In genomic region chr13:63025741-63026140, GRCh38 we compare ENCODE assay signal across 35 cellular contexts.
"Had no signal": no experiment of that assay in that cellular context is flagged by ENCODE, and none has a peak within 500 bp of the region (broad histone marks: within the 10 kb centered on the region; RNA-seq: fewer than 3 reads in every experiment).

No MANE protein-coding gene starts in this region.

- H3K27me3 Mint-ChIP-seq: activated CD4-positive, alpha-beta memory T cell treated with anti-CD3 and anti-CD28 coated beads for 36 hours; activated CD4-positive, alpha-beta T cell treated with anti-CD3 and anti-CD28 coated beads for 36 hours; activated CD4-positive, alpha-beta T cell treated with anti-CD3 and anti-CD28 coated beads, Interleukin-2, amount 10 ng/mL, durations not matched to agents 7 days and 5 days; activated naive CD4-positive, alpha-beta T cell treated with anti-CD3 and anti-CD28 coated beads, Interleukin-2, amount 10 ng/mL, durations not matched to agents 7 days and 5 days; activated naive CD8-positive, alpha-beta T cell; activated naive CD8-positive, alpha-beta T cell treated with anti-CD3 and anti-CD28 coated beads, Interleukin-2, amount 50 U/mL, for 24 hours; brain had no signal

- H3K9me3 ChIP-seq: Peyer's patch, SJSA1 had no signal

- DNase-seq: activated CD4-positive, alpha-beta memory T cell treated with anti-CD3 and anti-CD28 coated beads for 36 hours; activated CD4-positive, alpha-beta T cell treated with anti-CD3 and anti-CD28 coated beads for 36 hours; activated CD4-positive, alpha-beta T cell treated with anti-CD3 and anti-CD28 coated beads, Interleukin-2, amount 10 ng/mL, durations not matched to agents 7 days and 5 days; activated CD8-positive, alpha-beta memory T cell treated with anti-CD3 and anti-CD28 coated beads, Interleukin-2, amount 50 U/mL, for 4 hours; activated effector memory CD4-positive, alpha-beta T cell treated with Interleukin-2 at 50 U/mL for 16 hours; activated naive CD4-positive, alpha-beta T cell treated with anti-CD3 and anti-CD28 coated beads, Interleukin-2, amount 10 ng/mL, durations not matched to agents 7 days and 5 days; activated naive CD8-positive, alpha-beta T cell treated with anti-CD3 and anti-CD28 coated beads, Interleukin-2, amount 50 U/mL, for 24 hours; activated T-cell treated with anti-CD3 and anti-CD28 coated beads for 4 hours; activated T-cell treated with anti-CD3 and anti-CD28 coated beads, Interleukin-2, amount 50 U/mL, for 4 hours; anterior cingulate cortex; central memory CD4-positive, alpha-beta T cell; MM.1S; MV-4-11; NCI-H1092; NCI-H1436 treated with DMSO at 0.1 percent for 48 hours; NCI-H1694 treated with DMSO at 0.1 percent for 48 hours; NCI-H2029; NCI-H2107; NCI-H2171; NCI-H510A; NCI-H526; NCI-H748 treated with DMSO at 0.1 percent for 48 hours; NK-92 treated with Interleukin-12 subunit alpha and Interleukin-12 subunit beta, amount 100 ng/mL, for 24 hours; PC-3; Peyer's patch; RPMI8226; SHP77 treated with DMSO at 0.1 percent for 48 hours had no signal

- H3K36me3 Mint-ChIP-seq: activated CD4-positive, alpha-beta memory T cell treated with anti-CD3 and anti-CD28 coated beads for 36 hours; activated naive CD4-positive, alpha-beta T cell treated with anti-CD3 and anti-CD28 coated beads, Interleukin-2, amount 10 ng/mL, durations not matched to agents 7 days and 5 days; activated naive CD8-positive, alpha-beta T cell; brain; WTC11 had no signal

- H3K27me3 ChIP-seq: Peyer's patch, SJSA1 had no signal

- H3K4me3 Mint-ChIP-seq: activated CD4-positive, alpha-beta memory T cell treated with anti-CD3 and anti-CD28 coated beads for 36 hours; activated CD4-positive, alpha-beta T cell treated with anti-CD3 and anti-CD28 coated beads for 36 hours; activated CD4-positive, alpha-beta T cell treated with anti-CD3 and anti-CD28 coated beads, Interleukin-2, amount 10 ng/mL, durations not matched to agents 7 days and 5 days; activated naive CD4-positive, alpha-beta T cell treated with anti-CD3 and anti-CD28 coated beads, Interleukin-2, amount 10 ng/mL, durations not matched to agents 7 days and 5 days; activated naive CD8-positive, alpha-beta T cell; activated naive CD8-positive, alpha-beta T cell treated with anti-CD3 and anti-CD28 coated beads, Interleukin-2, amount 50 U/mL, for 24 hours; activated T-cell treated with anti-CD3 and anti-CD28 coated beads, Interleukin-2, amount 50 U/mL, for 4 hours; brain; T-helper 1 cell treated with Interleukin-12 subunit alpha and Interleukin-12 subunit beta and Interleukin-4 antibody, amounts not matched to agents 30 μg/mL and 1 μg/mL, for 36 hours; T-helper 2 cell treated with Interferon-gamma antibody and Interleukin-4, amounts not matched to agents 5 μg/mL and 100 μg/mL, for 36 hours; WTC11 had no signal

- H3K4me3 ChIP-seq: Peyer's patch, SJSA1 had no signal

- H3K9ac ChIP-seq: KMS-11 had no signal

- H3K4me1 Mint-ChIP-seq: activated CD4-positive, alpha-beta T cell treated with anti-CD3 and anti-CD28 coated beads for 36 hours; activated CD4-positive, alpha-beta T cell treated with anti-CD3 and anti-CD28 coated beads, Interleukin-2, amount 10 ng/mL, durations not matched to agents 7 days and 5 days; activated naive CD4-positive, alpha-beta T cell treated with anti-CD3 and anti-CD28 coated beads, Interleukin-2, amount 10 ng/mL, durations not matched to agents 7 days and 5 days; activated naive CD8-positive, alpha-beta T cell treated with anti-CD3 and anti-CD28 coated beads, Interleukin-2, amount 50 U/mL, for 24 hours had no signal

- H3K4me2 ChIP-seq: KMS-11 had no signal

- H3K27ac Mint-ChIP-seq: activated CD4-positive, alpha-beta memory T cell treated with anti-CD3 and anti-CD28 coated beads for 36 hours; activated CD4-positive, alpha-beta T cell treated with anti-CD3 and anti-CD28 coated beads for 36 hours; activated CD4-positive, alpha-beta T cell treated with anti-CD3 and anti-CD28 coated beads, Interleukin-2, amount 10 ng/mL, durations not matched to agents 7 days and 5 days; activated naive CD4-positive, alpha-beta T cell treated with anti-CD3 and anti-CD28 coated beads, Interleukin-2, amount 10 ng/mL, durations not matched to agents 7 days and 5 days; activated naive CD8-positive, alpha-beta T cell; activated naive CD8-positive, alpha-beta T cell treated with anti-CD3 and anti-CD28 coated beads, Interleukin-2, amount 50 U/mL, for 24 hours; brain; T-helper 1 cell treated with Interleukin-12 subunit alpha and Interleukin-12 subunit beta and Interleukin-4 antibody, amounts not matched to agents 30 μg/mL and 1 μg/mL, for 36 hours; T-helper 2 cell treated with Interferon-gamma antibody and Interleukin-4, amounts not matched to agents 5 μg/mL and 100 μg/mL, for 36 hours; WTC11 had no signal

- H3K36me3 ChIP-seq: Peyer's patch, SJSA1 had no signal

- ATAC-seq: activated CD4-positive, alpha-beta T cell treated with anti-CD3 and anti-CD28 coated beads for 36 hours; activated CD4-positive, CD25-positive, alpha-beta regulatory T cell treated with anti-CD3 and anti-CD28 coated beads, Interleukin-2, amount 50 U/mL, for 24 hours; activated naive CD8-positive, alpha-beta T cell treated with anti-CD3 and anti-CD28 coated beads, Interleukin-2, amount 50 U/mL, for 24 hours; activated T-cell treated with anti-CD3 and anti-CD28 coated beads, Interleukin-2, amount 50 U/mL, for 4 hours; PC-3 had no signal

- H3K27ac ChIP-seq: KMS-11, Peyer's patch, SJSA1 had no signal
